In genomic region chr7:2959828-2960599, GRCh38 we compare ENCODE assay signal across 1 cellular context.
TF ChIP-seq lines count a peak whose summit lies in the region.

No MANE protein-coding gene starts in this region.

TF ChIP-seq in K562, 482 proteins besides CTCF, POLR2A, EP300 and RAD21 (continued from another document):
- TF ChIP-seq ZNF592 (IDR thresholded peaks at IDR 0.05), result no peak
- TF ChIP-seq EHMT2 (IDR thresholded peaks at IDR 0.05), result 0 out of 2 replicates have a peak, but pooled peaks have one; percentile 23
- TF ChIP-seq ZBTB5 (IDR thresholded peaks at IDR 0.05), result no peak
- no peak for TF ChIP-seq MCM3 (IDR thresholded peaks at IDR 0.05)
